Comparison of ENCODE assay signal across 8 cellular contexts in the genomic region with DNA sequence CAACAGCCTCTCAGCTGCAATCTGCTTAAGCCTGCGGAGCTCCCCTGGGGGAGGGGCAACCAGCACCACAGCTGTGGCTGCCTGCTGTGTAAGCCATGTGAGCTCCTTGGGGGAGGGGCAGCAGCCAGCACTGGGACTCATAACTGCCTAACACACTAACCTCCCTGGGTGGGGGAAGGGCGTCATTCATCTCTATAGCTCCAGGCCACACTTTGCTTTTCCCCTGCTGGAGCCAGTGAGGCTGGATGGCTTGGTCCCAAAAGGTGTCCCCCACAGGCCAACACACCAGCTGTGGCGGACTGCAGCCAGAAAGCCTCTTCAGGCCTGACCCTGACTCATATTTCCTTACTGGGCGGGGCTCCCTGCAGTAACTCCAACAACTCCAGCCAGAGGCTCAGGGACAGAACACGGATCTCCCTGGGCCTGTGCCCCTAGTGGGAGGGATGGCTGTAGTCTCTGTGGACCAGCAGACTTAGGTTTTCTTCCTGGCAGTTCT.
DNase-seq lines count a peak whose midpoint lies in the region; ATAC-seq and TF ChIP-seq lines count a peak whose summit lies in the region.

No MANE protein-coding gene starts in this region.

- no peak overlapping the region for H4K91ac ChIP-seq in neuronal stem cell (ENCODE audit: low read depth, low read length, poor library complexity)

- no peak overlapping the region for H2BK12ac ChIP-seq in neuronal stem cell (ENCODE audit: low read length)

- H3K27ac ChIP-seq in colonic mucosa (no peak overlapping the region), neuronal stem cell (replicated peaks; ENCODE audit: low read length) (no peak overlapping the region)

- no peak overlapping the region for H2BK120ac ChIP-seq in neuronal stem cell (ENCODE audit: low read depth, low read length)

- in situ Hi-C loops in ACHN (cut with HindIII; ENCODE audit: low pct_ligation_motif_present, low pct_unique_long_range_greater_than_20kb, low sequenced_read_pairs) = no loop called here

- H3K9me3 ChIP-seq in colonic mucosa (no peaks in the 10 kb centered on the region), neuronal stem cell (replicated peaks in 1 of 2; ENCODE audit: control insufficient read depth in 2 of 2, insufficient read depth in 1 of 2, low read depth in 1 of 2, low read length in 2 of 2) (peaks cover 0 to 4% of the 10 kb centered on the region in 2 donors)

- H3K36me3 ChIP-seq in colonic mucosa (no peaks in the 10 kb centered on the region), neuronal stem cell (replicated peaks in 1 of 2; ENCODE audit: control insufficient read depth in 2 of 2, insufficient read depth in 2 of 2, low read length in 2 of 2) (no peaks in the 10 kb centered on the region)

- H3K4me3 Mint-ChIP-seq in activated naive CD4-positive, alpha-beta T cell treated with anti-CD3 and anti-CD28 coated beads for 36 hours = no peak overlapping the region

- no peak for TF ChIP-seq POLR2A in GM18505 (IDR thresholded peaks at IDR 0.05; ENCODE audit: borderline replicate concordance, extremely low read depth, insufficient read depth, insufficient read length)

- peak overlapping the region; percentile 44 for H3K14ac ChIP-seq in neuronal stem cell (ENCODE audit: low read length)

- DNase-seq in HFF-Myc (ENCODE audit: extremely low read depth, low read depth) = peak; percentile 70
- DNase-seq in NCI-H2029 (lab: John Stamatoyannopoulos, UW) = peak; percentile 82
- DNase-seq in colonic mucosa = peak; percentile 60
- DNase-seq in neuronal stem cell (ENCODE audit: low spot score) = no peak
- no peak for DNase-seq in ACHN
- no peak for DNase-seq in mesenteric fat pad (ENCODE audit: low spot score)
- no peak for DNase-seq in activated naive CD4-positive, alpha-beta T cell treated with anti-CD3 and anti-CD28 coated beads for 36 hours

- H3K4ac ChIP-seq in neuronal stem cell (ENCODE audit: low read length) = no peak overlapping the region

- H3K27me3 ChIP-seq in colonic mucosa (no peaks in the 10 kb centered on the region), neuronal stem cell (ENCODE audit: control insufficient read depth in 3 of 3, insufficient read depth in 3 of 3, low read depth in 1 of 3, low read length in 3 of 3) (no peaks in the 10 kb centered on the region)

- no peak overlapping the region for H2AK5ac ChIP-seq in neuronal stem cell (ENCODE audit: low read depth, low read length)

- H3K4me1 ChIP-seq in colonic mucosa = no peaks in the 10 kb centered on the region
- H3K4me1 ChIP-seq in neuronal stem cell (ENCODE audit: control insufficient read depth in 2 of 2, insufficient read depth in 1 of 2, low read depth in 1 of 2, low read length in 2 of 2) = peaks cover 8% of the 10 kb centered on the region in 2 donors

- TF ChIP-seq CTCF in HFF-Myc (IDR thresholded peaks at IDR 0.05; ENCODE audit: low read depth, low read length, missing control alignments) (no peak), colonic mucosa (IDR thresholded peaks at IDR 0.05) (no peak)

- no peak overlapping the region for H2AFZ ChIP-seq in neuronal stem cell (ENCODE audit: low read length)

- intact Hi-C loops in colonic mucosa (cut with DNase I) = no loop called here
- intact Hi-C loops in activated naive CD4-positive, alpha-beta T cell treated with anti-CD3 and anti-CD28 coated beads for 36 hours (cut with micrococcal nuclease) = no loop called here

- H3K4me3 ChIP-seq in HFF-Myc (replicated peaks; ENCODE audit: low read depth, low read length) = no peak overlapping the region
- H3K4me3 ChIP-seq in colonic mucosa = no peak overlapping the region
- no peak overlapping the region for H3K4me3 ChIP-seq in neuronal stem cell (ENCODE audit: low read length in 2 of 2)

- H3K18ac ChIP-seq in neuronal stem cell (ENCODE audit: low read length) = peak overlapping the region; percentile 29

- peak; percentile 36 for ATAC-seq in GM18505 (IDR thresholded peaks at IDR 0.05; ENCODE audit: unreplicated experiment)

- CTCF ChIA-PET in activated naive CD4-positive, alpha-beta T cell treated with anti-CD3 and anti-CD28 coated beads for 36 hours (lab: Charles Lee) = no interaction called here

- peaks cover 2% of the 10 kb centered on the region for H3K36me3 Mint-ChIP-seq in activated naive CD4-positive, alpha-beta T cell treated with anti-CD3 and anti-CD28 coated beads for 36 hours (ENCODE audit: low read depth)

- peaks cover 16% of the 10 kb centered on the region for H3K9me3 Mint-ChIP-seq in activated naive CD4-positive, alpha-beta T cell treated with anti-CD3 and anti-CD28 coated beads for 36 hours

- H2BK5ac ChIP-seq in neuronal stem cell (ENCODE audit: low read length) = no peak overlapping the region

- no peaks in the 10 kb centered on the region for H3K4me1 Mint-ChIP-seq in activated naive CD4-positive, alpha-beta T cell treated with anti-CD3 and anti-CD28 coated beads for 36 hours (ENCODE audit: low read depth)

- H3K23ac ChIP-seq in neuronal stem cell (ENCODE audit: low read depth, low read length, poor library complexity) = no peak overlapping the region

- H3K4me2 ChIP-seq in neuronal stem cell (ENCODE audit: insufficient read depth, low read length, poor library complexity, severe bottlenecking) = no peak overlapping the region

- no peak overlapping the region for H3K27ac Mint-ChIP-seq in activated naive CD4-positive, alpha-beta T cell treated with anti-CD3 and anti-CD28 coated beads for 36 hours

- no peaks in the 10 kb centered on the region for H3K27me3 Mint-ChIP-seq in activated naive CD4-positive, alpha-beta T cell treated with anti-CD3 and anti-CD28 coated beads for 36 hours (ENCODE audit: low read depth)

- no peak overlapping the region for H4K8ac ChIP-seq in neuronal stem cell (ENCODE audit: low read depth, low read length)

- H3K9ac ChIP-seq in colonic mucosa (ENCODE audit: low read depth in 2 of 2, low read length in 2 of 2) = no peak overlapping the region
- no peak overlapping the region for H3K9ac ChIP-seq in neuronal stem cell (ENCODE audit: low read depth, low read length, poor library complexity)

- no peaks in the 10 kb centered on the region for H3K79me1 ChIP-seq in neuronal stem cell (ENCODE audit: low read depth, low read length)

- no CpG with 5 or more reads among the region's 5 CpGs for whole genome bisulfite sequencing in neuronal stem cell (ENCODE audit: extremely low coverage in 2 of 2, insufficient read length in 2 of 2, insufficient replicate concordance in 1 of 2), 2 donors

- no peak overlapping the region for H2BK15ac ChIP-seq in neuronal stem cell (ENCODE audit: low read length)

Comparison
In these comparisons a context has a peak if more than half of its experiments do, and no peak if none do; other contexts are left out.
1. DNase-seq: peak in HFF-Myc (single experiment), NCI-H2029 (single experiment) and colonic mucosa (single experiment); none in neuronal stem cell (single experiment), ACHN (single experiment), mesenteric fat pad (single experiment) and activated naive CD4-positive, alpha-beta T cell treated with anti-CD3 and anti-CD28 coated beads for 36 hours (single experiment).